In genomic region chr10:26534384-26534783, GRCh38 we compare ENCODE assay signal across 1 cellular context.
TF ChIP-seq lines count a peak whose summit lies in the region.

No MANE protein-coding gene starts in this region.

TF ChIP-seq in HepG2, 621 proteins besides CTCF, POLR2A, EP300 and RAD21 (continued from another document):
- TF ChIP-seq ZNF513 (CRISPR knock-in tag; conservative IDR thresholded peaks at IDR 0.05), result no peak
- TF ChIP-seq POGK (CRISPR knock-in tag; conservative IDR thresholded peaks at IDR 0.05), result no peak
- no peak for TF ChIP-seq RARA (CRISPR knock-in tag; IDR thresholded peaks at IDR 0.05)
